8 cellular contexts compared by ENCODE assay signal in genomic region chr3:56758539-56758981, GRCh38. TPM values are rescaled to one million over a fixed set of nuclear protein-coding genes. Genes with fewer than 3 reads are reported as not detected.
A peak's percentile ranks its signal among the peaks of the same experiment; 100 is the strongest.
DNase-seq lines count a peak whose midpoint lies in the region; ATAC-seq and TF ChIP-seq lines count a peak whose summit lies in the region.

No MANE protein-coding gene starts in this region.

- H2AFZ ChIP-seq in DND-41 (ENCODE audit: low read depth, low read length) (no peak overlapping the region), fibroblast of lung (ENCODE audit: low read length) (no peak overlapping the region)

- WGBS in ovary, 3 donors = 16 to 34% (median 34%) methylated on average over 2 of the region's 2 CpGs

- H3K27me3 ChIP-seq in DND-41 (ENCODE audit: insufficient read depth, low read length, poor library complexity) (no peaks in the 10 kb centered on the region), fibroblast of lung (ENCODE audit: control insufficient read depth, insufficient read depth, low read length) (no peaks in the 10 kb centered on the region), skeletal muscle satellite cell (ENCODE audit: control insufficient read depth, insufficient read depth, low read length) (no peaks in the 10 kb centered on the region), ovary (no peaks in the 10 kb centered on the region)

- H3K4me3 Mint-ChIP-seq in activated CD4-positive, alpha-beta T cell treated with anti-CD3 and anti-CD28 coated beads, Interleukin-2, amount 10 ng/mL, durations not matched to agents 24 days and 14 days = peak overlapping the region; percentile 77

- no peak for TF ChIP-seq POLR2A in ovary (IDR thresholded peaks at IDR 0.05)

- H3K9me3 ChIP-seq in DND-41 (ENCODE audit: insufficient read depth, low read length, severe bottlenecking) = no peaks in the 10 kb centered on the region
- no peaks in the 10 kb centered on the region for H3K9me3 ChIP-seq in fibroblast of lung (ENCODE audit: control insufficient read depth, insufficient read depth, low read depth, low read length)
- H3K9me3 ChIP-seq in skeletal muscle satellite cell (replicated peaks; ENCODE audit: low read length) = no peaks in the 10 kb centered on the region
- no peaks in the 10 kb centered on the region for H3K9me3 ChIP-seq in ovary

- no peak for TF ChIP-seq CTCF in DND-41 (IDR thresholded peaks at IDR 0.05; ENCODE audit: borderline replicate concordance, extremely low read depth, low read length, poor library complexity, severe bottlenecking)
- TF ChIP-seq CTCF in GM20000 (IDR thresholded peaks at IDR 0.05; ENCODE audit: extremely low read depth, missing control alignments) = no peak
- no peak for TF ChIP-seq CTCF in fibroblast of lung (conservative IDR thresholded peaks at IDR 0.05 in 1 of 2, IDR thresholded peaks at IDR 0.05 in 1 of 2; ENCODE audit: low read depth in 1 of 2, low read length in 2 of 2)
- TF ChIP-seq CTCF in ovary (IDR thresholded peaks at IDR 0.05) = no peak

- H3K27ac Mint-ChIP-seq in activated CD4-positive, alpha-beta T cell treated with anti-CD3 and anti-CD28 coated beads, Interleukin-2, amount 10 ng/mL, durations not matched to agents 24 days and 14 days = peak overlapping the region; percentile 90

- DNase-seq in DND-41 (no peak), GM20000 (ENCODE audit: low spot score) (peak; percentile 63), HK-2 (ENCODE audit: unreplicated experiment) (peak; percentile 16), fibroblast of lung (ENCODE audit: low read depth in 2 of 2) (peak; percentile 93 to 94), ovary (no peak), D341Med (ENCODE audit: low spot score) (no peak)
- DNase-seq in activated CD4-positive, alpha-beta T cell treated with anti-CD3 and anti-CD28 coated beads, Interleukin-2, amount 10 ng/mL, durations not matched to agents 24 days and 14 days = peak; percentile 80

- H3K36me3 ChIP-seq in DND-41 (ENCODE audit: insufficient read depth, low read length) = peaks cover 79% of the 10 kb centered on the region
- no peaks in the 10 kb centered on the region for H3K36me3 ChIP-seq in fibroblast of lung (ENCODE audit: control insufficient read depth, insufficient read depth, low read length)
- no peaks in the 10 kb centered on the region for H3K36me3 ChIP-seq in skeletal muscle satellite cell (ENCODE audit: insufficient read depth, low read length)
- no peaks in the 10 kb centered on the region for H3K36me3 ChIP-seq in ovary

- H3K79me2 ChIP-seq in DND-41 (ENCODE audit: insufficient read depth, low read length) = peaks cover 85% of the 10 kb centered on the region
- H3K79me2 ChIP-seq in fibroblast of lung (ENCODE audit: control insufficient read depth, insufficient read depth, low read length) = no peaks in the 10 kb centered on the region

- H3K4me1 Mint-ChIP-seq in activated CD4-positive, alpha-beta T cell treated with anti-CD3 and anti-CD28 coated beads, Interleukin-2, amount 10 ng/mL, durations not matched to agents 24 days and 14 days = peaks cover 75% of the 10 kb centered on the region

- no peak for TF ChIP-seq EP300 in ovary (IDR thresholded peaks at IDR 0.05)

- peaks cover 38% of the 10 kb centered on the region; the same call in 1 of the 2 replicates for H4K20me1 ChIP-seq in DND-41 (ENCODE audit: insufficient read depth, low read length)
- H4K20me1 ChIP-seq in fibroblast of lung (ENCODE audit: control insufficient read depth, extremely low read depth, insufficient read depth, low read length) = no peaks in the 10 kb centered on the region

- no peaks in the 10 kb centered on the region for H3K27me3 Mint-ChIP-seq in activated CD4-positive, alpha-beta T cell treated with anti-CD3 and anti-CD28 coated beads, Interleukin-2, amount 10 ng/mL, durations not matched to agents 24 days and 14 days

- H3K4me3 ChIP-seq in DND-41 (ENCODE audit: low read depth in 1 of 2, low read length in 2 of 2) = no peak overlapping the region
- peak overlapping the region in 1 of 4 experiments; percentile 32 for H3K4me3 ChIP-seq in fibroblast of lung (replicated peaks in 1 of 4; ENCODE audit: control extremely low read depth in 1 of 4, insufficient read depth in 1 of 4, low read depth in 3 of 4, low read length in 4 of 4)
- peak overlapping the region; percentile 16 for H3K4me3 ChIP-seq in skeletal muscle satellite cell (ENCODE audit: low read length)
- no peak overlapping the region for H3K4me3 ChIP-seq in ovary

- intact Hi-C loops in activated CD4-positive, alpha-beta T cell treated with anti-CD3 and anti-CD28 coated beads, Interleukin-2, amount 10 ng/mL, durations not matched to agents 24 days and 14 days (cut with micrococcal nuclease) = loop anchor here (1.0 to 2.0 kb wide), 6 partner anchors 25 to 158 kb away; no protein-coding TSS in a partner anchor
- intact Hi-C loops in ovary (cut with DNase I) = no loop called here

- peaks cover 65% of the 10 kb centered on the region for H3K36me3 Mint-ChIP-seq in activated CD4-positive, alpha-beta T cell treated with anti-CD3 and anti-CD28 coated beads, Interleukin-2, amount 10 ng/mL, durations not matched to agents 24 days and 14 days (ENCODE audit: low read depth)

- H3K4me2 ChIP-seq in DND-41 (ENCODE audit: insufficient read depth, low read length) = no peak overlapping the region
- peak overlapping the region; percentile 48 for H3K4me2 ChIP-seq in fibroblast of lung (ENCODE audit: extremely low read depth, insufficient read depth, low read length)
- peak overlapping the region; percentile 44 for H3K4me2 ChIP-seq in skeletal muscle satellite cell (ENCODE audit: low read length)

- H3K4me1 ChIP-seq in DND-41 (ENCODE audit: insufficient read depth, low read length) = 0 out of 2 replicates have a peak, but pooled peaks cover 4% of the 10 kb centered on the region
- peaks cover 2% of the 10 kb centered on the region for H3K4me1 ChIP-seq in fibroblast of lung (ENCODE audit: control insufficient read depth, extremely low read depth, insufficient read depth, low read length)
- peaks cover 12% of the 10 kb centered on the region for H3K4me1 ChIP-seq in skeletal muscle satellite cell (ENCODE audit: control insufficient read depth, insufficient read depth, low read length)
- peaks cover 12% of the 10 kb centered on the region for H3K4me1 ChIP-seq in ovary (ENCODE audit: insufficient read depth)

- H3K9ac ChIP-seq in DND-41 (ENCODE audit: low read depth, low read length) = no peak overlapping the region
- H3K9ac ChIP-seq in fibroblast of lung (ENCODE audit: insufficient read depth, low read length) = no peak overlapping the region
- H3K9ac ChIP-seq in skeletal muscle satellite cell (ENCODE audit: low read depth, low read length) = peak overlapping the region; percentile 29

- H3K27ac ChIP-seq in DND-41 (ENCODE audit: low read length) (peak overlapping the region; percentile 13), fibroblast of lung (ENCODE audit: insufficient read depth, low read length) (peak overlapping the region; percentile 37), ovary (no peak overlapping the region)

- H3K9me3 Mint-ChIP-seq in activated CD4-positive, alpha-beta T cell treated with anti-CD3 and anti-CD28 coated beads, Interleukin-2, amount 10 ng/mL, durations not matched to agents 24 days and 14 days = no peaks in the 10 kb centered on the region

- ATAC-seq in DND-41 (ENCODE audit: insufficient read depth, low read depth) = no peak

RNA-seq across cellular contexts. Expression of gene ARHGEF3, which starts 43.2 kb away (rescaled TPM):
- total RNA-seq in activated CD4-positive, alpha-beta T cell treated with anti-CD3 and anti-CD28 coated beads, Interleukin-2, amount 10 ng/mL, durations not matched to agents 24 days and 14 days = 52.7 and 54.4 TPM in 2 replicates
- total RNA-seq in fibroblast of lung (14.1 and 16.7 TPM in 2 replicates), ovary (10 to 100 TPM; 23.5 to 48.1 (median 39.5) TPM)
- polyA plus RNA-seq in fibroblast of lung (2.6 and 9.2 TPM in 2 replicates), ovary (10 to 100 TPM; 23.9 to 48.2 TPM)
- polyA plus RNA-seq in fibroblast of lung (2012) = 1.8 and 6.8 TPM in 2 replicates
- 2.6 and 6.3 TPM in 2 replicates for polyA minus RNA-seq in fibroblast of lung (ENCODE audit: low replicate concordance)
- 0.87 and 1.3 TPM in 2 replicates for total RNA-seq in skeletal muscle satellite cell (2012; rRNA removed)

Comparison
In these comparisons a context has a peak if more than half of its experiments do, and no peak if none do; other contexts are left out.
1. DNase-seq: peak in GM20000 (single experiment), HK-2 (single experiment), activated CD4-positive, alpha-beta T cell treated with anti-CD3 and anti-CD28 coated beads, Interleukin-2, amount 10 ng/mL, durations not matched to agents 24 days and 14 days (single experiment) and fibroblast of lung (2 of 2); none in DND-41 (single experiment), ovary (0 of 5) and D341Med (single experiment).
2. H3K27ac ChIP-seq: peak in DND-41 (single experiment) and fibroblast of lung (single experiment); none in ovary (0 of 2).